19 cellular contexts compared by ENCODE assay signal in the genomic region with DNA sequence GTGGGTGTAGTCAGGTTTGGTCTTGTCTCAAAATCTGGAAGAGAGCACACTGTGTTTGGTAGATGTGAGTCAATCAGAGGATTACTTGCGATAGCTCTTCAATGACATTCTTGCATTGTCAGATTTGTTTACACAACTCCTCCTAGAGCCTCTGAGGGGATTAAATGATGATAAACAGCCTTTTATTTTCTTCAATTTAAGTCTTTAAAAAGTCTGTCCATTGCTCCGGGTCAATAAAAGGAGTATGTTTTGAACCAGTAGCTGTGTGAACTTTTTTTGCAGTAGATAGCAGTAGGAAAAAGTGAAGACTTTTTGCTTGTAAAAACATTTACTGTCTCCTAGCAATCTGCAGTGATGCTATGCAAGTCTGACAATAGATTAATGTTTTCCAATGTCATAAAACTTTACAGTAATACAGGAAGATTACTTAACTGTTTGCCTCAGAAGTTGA. TPM values are rescaled to one million over a fixed set of nuclear protein-coding genes. Genes with fewer than 3 reads are reported as not detected.
A peak's percentile ranks its signal among the peaks of the same experiment; 100 is the strongest.
DNase-seq lines count a peak whose midpoint lies in the region; ATAC-seq, FAIRE-seq and TF ChIP-seq lines count a peak whose summit lies in the region.
"Had no signal": no experiment of that assay in that cellular context is flagged by ENCODE, and none has a peak within 500 bp of the region (broad histone marks: within the 10 kb centered on the region; RNA-seq: fewer than 3 reads in every experiment).

No MANE protein-coding gene starts in this region.

- no peak for FAIRE-seq in HepG2 (lab: Jason Lieb, UNC)

- H4K20me1 ChIP-seq in HepG2 (ENCODE audit: insufficient read depth, low read length) = no peaks in the 10 kb centered on the region
- H4K20me1 ChIP-seq: BLaER1 had no signal

- H3K79me1 ChIP-seq in mesendoderm (ENCODE audit: low read length) = no peaks in the 10 kb centered on the region

- H3K9ac ChIP-seq in endodermal cell (ENCODE audit: extremely low read depth, low read length, poor library complexity, severe bottlenecking) (no peak overlapping the region), mesendoderm (ENCODE audit: low read length) (no peak overlapping the region), HepG2 (ENCODE audit: insufficient read depth, low read depth, low read length) (no peak overlapping the region)
- H3K9ac ChIP-seq: BLaER1, parathyroid adenoma had no signal

- H3K27me3 ChIP-seq in endodermal cell (ENCODE audit: control insufficient read depth, insufficient read depth, low read length, poor library complexity, severe bottlenecking) = no peaks in the 10 kb centered on the region
- H3K27me3 ChIP-seq in mesendoderm (ENCODE audit: insufficient read depth, low read length, poor library complexity) = no peaks in the 10 kb centered on the region
- H3K27me3 ChIP-seq in transverse colon = no peaks in the 10 kb centered on the region
- no peaks in the 10 kb centered on the region for H3K27me3 ChIP-seq in HepG2 (ENCODE audit: control insufficient read depth in 1 of 2, insufficient read depth in 2 of 2, low read length in 2 of 2)
- H3K27me3 ChIP-seq: BLaER1 had no signal

- DNase-seq in ELF-1 (ENCODE audit: low read depth, low spot score) (peak; percentile 22), M059J (ENCODE audit: low read depth) (peak; percentile 36), endodermal cell (no peak), mesendoderm (peak; percentile 83), transverse colon (no peak), HepG2 (ENCODE audit: low spot score) (no peak), DMS153 (lab: John Stamatoyannopoulos, UW) (no peak)
- DNase-seq: activated CD4-positive, alpha-beta T cell treated with anti-CD3 and anti-CD28 coated beads for 1 hour; activated naive CD4-positive, alpha-beta T cell treated with anti-CD3 and anti-CD28 coated beads for 36 hours; effector CD8-positive, alpha-beta T cell; glutamatergic neuron; islet precursor cell; NCI-H1930; stimulated activated naive CD8-positive, alpha-beta T cell treated with anti-CD3 and anti-CD28 coated beads, Interleukin-15, amount 100 ng/mL, for 72 hours had no signal

- intact Hi-C loops in transverse colon (cut with DNase I; ENCODE audit: low total_unique reads) (no loop called here), HepG2 (cut with micrococcal nuclease; ENCODE audit: unreplicated experiment) (no loop called here)

- H3K4me3 ChIP-seq in endodermal cell (ENCODE audit: low read length) = no peak overlapping the region
- H3K4me3 ChIP-seq in mesendoderm (ENCODE audit: low read length) = no peak overlapping the region
- H3K4me3 ChIP-seq in transverse colon = no peak overlapping the region
- no peak overlapping the region for H3K4me3 ChIP-seq in HepG2 (replicated peaks in 1 of 3; ENCODE audit: insufficient read depth in 1 of 3, low read depth in 2 of 3, low read length in 3 of 3)
- H3K4me3 ChIP-seq: BLaER1 had no signal

- in situ Hi-C loops in transverse colon (cut with MboI; ENCODE audit: low pct_ligation_motif_present in 1 of 4, low pct_unique_long_range_greater_than_20kb in 1 of 4, low sequenced_read_pairs in 3 of 4) (no loop called here), HepG2 (cut with HindIII; ENCODE audit: extremely low pct_ligation_motif_present, low pct_unique_long_range_greater_than_20kb) (no loop called here)

- no peaks in the 10 kb centered on the region for H3K9me3 Mint-ChIP-seq in endodermal cell
- H3K9me3 Mint-ChIP-seq: activated naive CD4-positive, alpha-beta T cell treated with anti-CD3 and anti-CD28 coated beads for 36 hours; brain; stimulated activated naive CD8-positive, alpha-beta T cell treated with anti-CD3 and anti-CD28 coated beads, Interleukin-15, amount 100 ng/mL, for 72 hours; T-helper 1 cell treated with Interleukin-12 subunit alpha and Interleukin-12 subunit beta and Interleukin-4 antibody, amounts not matched to agents 30 μg/mL and 1 μg/mL, for 36 hours had no signal

- no peak overlapping the region for H4K8ac ChIP-seq in mesendoderm (ENCODE audit: low read depth, low read length)

- ATAC-seq in HepG2 = no peak
- ATAC-seq in GM19397 (IDR thresholded peaks at IDR 0.05; ENCODE audit: unreplicated experiment) = no peak
- ATAC-seq: stimulated activated naive CD8-positive, alpha-beta T cell treated with anti-CD3 and anti-CD28 coated beads, Interleukin-15, amount 100 ng/mL, for 72 hours had no signal

- TF ChIP-seq RAD21 in HepG2 (CRISPR knock-in tag; IDR thresholded peaks at IDR 0.05) = no peak

- H3K23ac ChIP-seq in mesendoderm (ENCODE audit: low read length) = no peak overlapping the region

- H3K56ac ChIP-seq in mesendoderm (ENCODE audit: low read length) = no peak overlapping the region

- no peak overlapping the region for H2BK5ac ChIP-seq in mesendoderm (ENCODE audit: low read length)

- peaks cover 33% of the 10 kb centered on the region for H3K4me1 Mint-ChIP-seq in endodermal cell
- H3K4me1 Mint-ChIP-seq: stimulated activated naive CD8-positive, alpha-beta T cell treated with anti-CD3 and anti-CD28 coated beads, Interleukin-15, amount 100 ng/mL, for 72 hours had no signal

- TF ChIP-seq EP300 in transverse colon (IDR thresholded peaks at IDR 0.05; ENCODE audit: low read depth) = no peak
- TF ChIP-seq EP300 in HepG2 (IDR thresholded peaks at IDR 0.05; ENCODE audit: low read depth in 2 of 2, low read length in 2 of 2) = no peak
- no peak for TF ChIP-seq EP300 in HepG2 (CRISPR knock-in tag; IDR thresholded peaks at IDR 0.05; ENCODE audit: borderline replicate concordance)

- H2AK5ac ChIP-seq in mesendoderm (ENCODE audit: low read length) = no peak overlapping the region

- TF ChIP-seq POLR2A in transverse colon (IDR thresholded peaks at IDR 0.05) = no peak
- TF ChIP-seq POLR2A in HepG2 (IDR thresholded peaks at IDR 0.05; ENCODE audit: insufficient read depth in 1 of 2, low read depth in 2 of 2, low read length in 2 of 2) = no peak

- POLR2A ChIA-PET in HepG2 (lab: Yijun Ruan, JAX) = no interaction called here

- H3K27ac Mint-ChIP-seq in endodermal cell = peak overlapping the region; percentile 59
- H3K27ac Mint-ChIP-seq: activated naive CD4-positive, alpha-beta T cell treated with anti-CD3 and anti-CD28 coated beads for 36 hours; stimulated activated naive CD8-positive, alpha-beta T cell treated with anti-CD3 and anti-CD28 coated beads, Interleukin-15, amount 100 ng/mL, for 72 hours; T-helper 1 cell treated with Interleukin-12 subunit alpha and Interleukin-12 subunit beta and Interleukin-4 antibody, amounts not matched to agents 30 μg/mL and 1 μg/mL, for 36 hours had no signal

- CTCF ChIA-PET in HepG2 (lab: Yijun Ruan, JAX; ENCODE audit: low intra/inter-chr PET ratio, low total read pairs) = no interaction called here

- H3K27ac ChIP-seq in endodermal cell (ENCODE audit: low read depth, low read length) (no peak overlapping the region), mesendoderm (ENCODE audit: low read depth, low read length) (no peak overlapping the region), transverse colon (no peak overlapping the region), HepG2 (ENCODE audit: extremely low read length, insufficient read depth, low read length) (no peak overlapping the region)
- H3K27ac ChIP-seq: BLaER1, parathyroid adenoma had no signal

- H3K79me2 ChIP-seq in mesendoderm (ENCODE audit: control insufficient read depth, insufficient read depth, low read length) (no peaks in the 10 kb centered on the region), HepG2 (ENCODE audit: insufficient read depth, low read length) (no peaks in the 10 kb centered on the region)
- H3K79me2 ChIP-seq: parathyroid adenoma had no signal

- H3K9me3 ChIP-seq in endodermal cell (ENCODE audit: control insufficient read depth, low read length) = no peaks in the 10 kb centered on the region
- H3K9me3 ChIP-seq in transverse colon = no peaks in the 10 kb centered on the region
- H3K9me3 ChIP-seq in HepG2 (ENCODE audit: low read length) = no peaks in the 10 kb centered on the region
- H3K9me3 ChIP-seq: BLaER1 had no signal

- no peaks in the 10 kb centered on the region for H3K27me3 Mint-ChIP-seq in endodermal cell (ENCODE audit: insufficient read depth)
- H3K27me3 Mint-ChIP-seq: brain; stimulated activated naive CD8-positive, alpha-beta T cell treated with anti-CD3 and anti-CD28 coated beads, Interleukin-15, amount 100 ng/mL, for 72 hours had no signal

- 30 to 33% methylated on average over 1 to 2 of the region's 2 CpGs for WGBS in endodermal cell (ENCODE audit: insufficient coverage in 1 of 2, insufficient read length in 1 of 2), 2 experiments
- no CpG with 5 or more reads among the region's 2 CpGs for WGBS in mesendoderm (ENCODE audit: extremely low coverage, insufficient coverage, low lambda C conversion rate)
- WGBS in transverse colon (ENCODE audit: low coverage in 1 of 2), 2 donors = 22 to 31% methylated on average over 2 of the region's 2 CpGs
- 0% methylated on average over 2 of the region's 2 CpGs for WGBS in HepG2 (ENCODE audit: low lambda C conversion rate)

- H2BK15ac ChIP-seq in mesendoderm (replicated peaks; ENCODE audit: low read depth) = peak overlapping the region; percentile 19

- H3K18ac ChIP-seq in mesendoderm (ENCODE audit: low read length) = no peak overlapping the region

- H3K36me3 Mint-ChIP-seq in endodermal cell (ENCODE audit: low read depth) = no peaks in the 10 kb centered on the region
- H3K36me3 Mint-ChIP-seq: brain had no signal

- H3K4me1 ChIP-seq in endodermal cell (ENCODE audit: control insufficient read depth, insufficient read depth, low read length) (peaks cover 7% of the 10 kb centered on the region), mesendoderm (ENCODE audit: control insufficient read depth, low read depth, low read length) (peaks cover 3% of the 10 kb centered on the region), transverse colon (no peaks in the 10 kb centered on the region), HepG2 (ENCODE audit: insufficient read depth, low read length) (no peaks in the 10 kb centered on the region)
- H3K4me1 ChIP-seq: BLaER1, parathyroid adenoma had no signal

- no peaks in the 10 kb centered on the region for H3K36me3 ChIP-seq in endodermal cell (ENCODE audit: control insufficient read depth, insufficient read depth, low read length)
- no peaks in the 10 kb centered on the region for H3K36me3 ChIP-seq in mesendoderm (ENCODE audit: control insufficient read depth, insufficient read depth, low read length)
- no peaks in the 10 kb centered on the region for H3K36me3 ChIP-seq in transverse colon
- no peaks in the 10 kb centered on the region for H3K36me3 ChIP-seq in HepG2 (replicated peaks in 1 of 2; ENCODE audit: control insufficient read depth in 1 of 2, insufficient read depth in 2 of 2, low read length in 2 of 2)
- H3K36me3 ChIP-seq: BLaER1 had no signal

- H2BK120ac ChIP-seq in mesendoderm (ENCODE audit: low read depth, low read length) = no peak overlapping the region

- peak overlapping the region; percentile 11 for H3K4me3 Mint-ChIP-seq in endodermal cell
- H3K4me3 Mint-ChIP-seq: activated naive CD4-positive, alpha-beta T cell treated with anti-CD3 and anti-CD28 coated beads for 36 hours; brain; stimulated activated naive CD8-positive, alpha-beta T cell treated with anti-CD3 and anti-CD28 coated beads, Interleukin-15, amount 100 ng/mL, for 72 hours; T-helper 1 cell treated with Interleukin-12 subunit alpha and Interleukin-12 subunit beta and Interleukin-4 antibody, amounts not matched to agents 30 μg/mL and 1 μg/mL, for 36 hours had no signal

- no peak overlapping the region for H4K5ac ChIP-seq in mesendoderm (ENCODE audit: low read length)

- H3K4ac ChIP-seq in mesendoderm (ENCODE audit: low read depth, low read length) = no peak overlapping the region

- TF ChIP-seq CTCF in endodermal cell (conservative IDR thresholded peaks at IDR 0.05) (no peak), transverse colon (IDR thresholded peaks at IDR 0.05) (no peak), HepG2 (CRISPR knock-in tag; IDR thresholded peaks at IDR 0.05) (no peak)

- H3K4me2 ChIP-seq in mesendoderm (ENCODE audit: low read length) = no peak overlapping the region
- no peak overlapping the region for H3K4me2 ChIP-seq in HepG2 (ENCODE audit: low read depth, low read length)
- H3K4me2 ChIP-seq: BLaER1 had no signal

- no peak overlapping the region for H2AFZ ChIP-seq in HepG2 (ENCODE audit: low read length)
- H2AFZ ChIP-seq: parathyroid adenoma had no signal

- no TSS peak for BruUV-seq in HepG2 (replicated peaks; lab: Mats Ljungman, UMichigan)

RNA-seq across cellular contexts. Expression of gene GJA1, which starts 49.9 kb away (rescaled TPM):
- 39.2 and 54.5 TPM in 2 replicates for total RNA-seq in M059J (2014; rRNA removed; shearing (Covaris generic))
- total RNA-seq in endodermal cell = 1,000 to 10,000 TPM in 1 of 2 donors, 100 to 1,000 TPM in 1; 706 to 1,121 TPM
- 507 TPM for polyA plus RNA-seq in endodermal cell (2013, experiment 1 of 2)
- 485 TPM for polyA plus RNA-seq in endodermal cell (2013, experiment 2 of 2)
- 921 TPM for polyA plus RNA-seq in mesendoderm (2013, experiment 1 of 2)
- 892 TPM for polyA plus RNA-seq in mesendoderm (2013, experiment 2 of 2)
- 10 to 100 TPM in 2 of 4 donors, 1 to 10 TPM in 2; 3.5 to 12.2 (median 7.8) TPM for total RNA-seq in transverse colon
- not detected in 2 replicates for total RNA-seq in HepG2 (2016; rRNA removed; fragmentation: Illumina TruSeq; extraction: Trizol)
- total RNA-seq in HepG2 (2016; cell fraction: cytosol; rRNA removed; fragmentation: Illumina TruSeq; extraction: Trizol; ENCODE audit: low read depth) = not detected in 2 replicates
- not detected in 2 replicates for total RNA-seq in HepG2 (2016; cell fraction: insoluble cytoplasmic fraction; rRNA removed; fragmentation: Illumina TruSeq; extraction: Trizol)
- total RNA-seq in HepG2 (2016; cell fraction: membrane; rRNA removed; fragmentation: Illumina TruSeq; extraction: Trizol) = not detected in 2 replicates
- not detected in 2 replicates for total RNA-seq in HepG2 (2016; cell fraction: nucleus; rRNA removed; fragmentation: Illumina TruSeq; extraction: Trizol)
- 0.03 TPM in 1 of 2 replicates, not detected in the other for polyA plus RNA-seq in HepG2 (2011; rRNA removed)
- polyA plus RNA-seq in HepG2 (2011; cell fraction: cytosol; rRNA removed) = not detected in 2 replicates
- 0.03 and 0.08 TPM in 2 replicates for polyA plus RNA-seq in HepG2 (2011; cell fraction: nucleus; rRNA removed)
- polyA plus RNA-seq in HepG2 (2012) = not detected in 2 replicates
- not detected in 2 replicates for polyA plus RNA-seq in HepG2 (2016; cell fraction: cytosol; fragmentation: Illumina TruSeq; extraction: Trizol; ENCODE audit: low read depth)
- not detected in 2 replicates for polyA plus RNA-seq in HepG2 (2016; cell fraction: insoluble cytoplasmic fraction; fragmentation: Illumina TruSeq; extraction: Trizol; ENCODE audit: low read depth)
- polyA plus RNA-seq in HepG2 (2016; cell fraction: membrane; fragmentation: Illumina TruSeq; extraction: Trizol; ENCODE audit: low read depth) = not detected in 2 replicates
- polyA plus RNA-seq in HepG2 (2016; cell fraction: nucleus; fragmentation: Illumina TruSeq; extraction: Trizol; ENCODE audit: insufficient read depth, low read depth) = not detected in 2 replicates
- not detected in 2 replicates for polyA minus RNA-seq in HepG2 (2011; rRNA and poly(A)+ RNA removed; ENCODE audit: low replicate concordance)
- not detected in 2 replicates for polyA minus RNA-seq in HepG2 (2011; cell fraction: cytosol; rRNA and poly(A)+ RNA removed)
- polyA minus RNA-seq in HepG2 (2011; cell fraction: nucleus; rRNA and poly(A)+ RNA removed) = not detected in 2 replicates

Comparison
In these comparisons a context has a peak if more than half of its experiments do, and no peak if none do; other contexts are left out.
1. DNase-seq: peak in ELF-1 (single experiment), M059J (single experiment) and mesendoderm (single experiment); none in endodermal cell (single experiment), transverse colon (single experiment), HepG2 (single experiment) and DMS153 (single experiment).
2. RNA of gene GJA1, which starts 49.9 kb away (total RNA-seq): 706 to 1,121 TPM in endodermal cell; 39.2 to 54.5 TPM in M059J, 3.5 to 12.2 TPM in transverse colon and not detected in HepG2; every median in the first group is over 10 times any median in the second.